Comparison of ENCODE assay signal across 19 cellular contexts in genomic region chr2:183088061-183088460, GRCh38. TPM values are rescaled to one million over a fixed set of nuclear protein-coding genes. Genes with fewer than 3 reads are reported as not detected.
A peak's percentile ranks its signal among the peaks of the same experiment; 100 is the strongest.
DNase-seq lines count a peak whose midpoint lies in the region; ATAC-seq, FAIRE-seq and TF ChIP-seq lines count a peak whose summit lies in the region.
"Had no signal": no experiment of that assay in that cellular context is flagged by ENCODE, and none has a peak within 500 bp of the region (broad histone marks: within the 10 kb centered on the region; RNA-seq: fewer than 3 reads in every experiment).

No MANE protein-coding gene starts in this region.

- no peaks in the 10 kb centered on the region for H3K27me3 ChIP-seq in body of pancreas
- no peaks in the 10 kb centered on the region for H3K27me3 ChIP-seq in hepatocyte
- H3K27me3 ChIP-seq: SJSA1 had no signal

- H3K36me3 ChIP-seq in HEK293 (ENCODE audit: control insufficient read depth in 2 of 2, insufficient read depth in 1 of 2, low read length in 2 of 2): peaks cover 0 to 6% of the 10 kb centered on the region in 2 experiments; a peak in 1 of 3 replicates
- no peaks in the 10 kb centered on the region for H3K36me3 ChIP-seq in body of pancreas (replicated peaks in 1 of 2; ENCODE audit: insufficient read depth in 1 of 2, low read depth in 2 of 2)
- H3K36me3 ChIP-seq in hepatocyte (replicated peaks; ENCODE audit: insufficient read depth, low read depth): no peaks in the 10 kb centered on the region
- H3K36me3 ChIP-seq: SJSA1 had no signal

- H2AFZ ChIP-seq in hepatocyte: no peak overlapping the region

- CTCF ChIA-PET in HEK293 (lab: Yijun Ruan, JAX): no interaction called here

- TF ChIP-seq POLR2A in body of pancreas (IDR thresholded peaks at IDR 0.05): no peak

- peak; percentile 15 for DNase-seq in DMS79 treated with DMSO at 0.1 percent for 48 hours (lab: John Stamatoyannopoulos, UW)
- no peak for DNase-seq in DMS79 (lab: John Stamatoyannopoulos, UW)
- DNase-seq in urothelium cell line (ENCODE audit: low spot score): no peak
- no peak for DNase-seq in body of pancreas
- no peak for DNase-seq in hepatocyte (ENCODE audit: low spot score)
- DNase-seq in activated gamma-delta T cell treated with Interleukin-2 at 50 U/mL for 16 hours: no peak
- DNase-seq: GDM1, Karpas-422, NCI-H1417 treated with DMSO at 0.1 percent for 48 hours, NCI-H1930, NCI-H345, NCI-H524 treated with DMSO at 0.1 percent for 48 hours, T-helper 17 cell had no signal

- H3K79me2 ChIP-seq in hepatocyte: no peaks in the 10 kb centered on the region

- H3K9me3 ChIP-seq in HEK293 (ENCODE audit: control insufficient read depth, insufficient read depth, low read depth, low read length): no peaks in the 10 kb centered on the region
- H3K9me3 ChIP-seq in body of pancreas: no peaks in the 10 kb centered on the region
- H3K9me3 ChIP-seq in hepatocyte (ENCODE audit: low read depth): no peaks in the 10 kb centered on the region
- H3K9me3 ChIP-seq: SJSA1 had no signal

- POLR2A ChIA-PET in HEK293 (lab: Yijun Ruan, JAX): no interaction called here

- no peak for TF ChIP-seq CTCF in HEK293 (tag by site-specific recombination; IDR thresholded peaks at IDR 0.05)
- TF ChIP-seq CTCF in body of pancreas (IDR thresholded peaks at IDR 0.05): no peak
- no peak for TF ChIP-seq CTCF in hepatocyte (IDR thresholded peaks at IDR 0.05; ENCODE audit: poor library complexity)

- peak; percentile 17 for FAIRE-seq in urothelium cell line (lab: Jason Lieb, UNC)
- FAIRE-seq: H54 had no signal

- WGBS in body of pancreas, 2 donors: 76 to 84% methylated on average over 3 of the region's 3 CpGs
- 90% methylated on average over 3 of the region's 3 CpGs for WGBS in hepatocyte (ENCODE audit: low lambda C conversion rate, missing lambda C conversion rate)

- no peaks in the 10 kb centered on the region for H3K4me1 ChIP-seq in HEK293 (ENCODE audit: control insufficient read depth, insufficient read depth, low read length)
- H3K4me1 ChIP-seq in body of pancreas: no peaks in the 10 kb centered on the region
- no peaks in the 10 kb centered on the region for H3K4me1 ChIP-seq in hepatocyte (ENCODE audit: insufficient read depth)
- H3K4me1 ChIP-seq: SJSA1 had no signal

- intact Hi-C loops in body of pancreas (cut with DNase I): no loop called here

- no peaks in the 10 kb centered on the region for H4K20me1 ChIP-seq in hepatocyte (ENCODE audit: insufficient read depth, poor library complexity, severe bottlenecking)

- H3K27ac ChIP-seq in HEK293 (ENCODE audit: extremely low read depth, low read depth, low read length) (no peak overlapping the region), body of pancreas (no peak overlapping the region), hepatocyte (no peak overlapping the region)
- H3K27ac ChIP-seq: 22Rv1, SJSA1 had no signal

- no peak overlapping the region for H3K4me3 ChIP-seq in HEK293 (ENCODE audit: low read depth, low read length)
- no peak overlapping the region for H3K4me3 ChIP-seq in body of pancreas
- no peak overlapping the region for H3K4me3 ChIP-seq in hepatocyte
- H3K4me3 ChIP-seq: SJSA1 had no signal

- H3K4me2 ChIP-seq in hepatocyte: no peak overlapping the region

- ATAC-seq in HG03159 (IDR thresholded peaks at IDR 0.05; ENCODE audit: unreplicated experiment): peak; percentile 58
- ATAC-seq in body of pancreas: no peak
- ATAC-seq: T-helper 17 cell had no signal

- H3K9me2 ChIP-seq in hepatocyte (replicated peaks; ENCODE audit: insufficient read depth): no peaks in the 10 kb centered on the region

TF ChIP-seq in HEK293, 187 proteins besides CTCF, POLR2A, EP300 and RAD21:
- TF ChIP-seq ZNF362 (tag by site-specific recombination; IDR thresholded peaks at IDR 0.05): peak; percentile 28; the same call in 1 of the 2 replicates
- no peak for TF ChIP-seq MEIS1 (CRISPR knock-in tag; IDR thresholded peaks at IDR 0.05; ENCODE audit: borderline replicate concordance)

RNA-seq across cellular contexts. Expression of gene DUSP19, which starts 9.5 kb away (rescaled TPM):
- 1 to 10 TPM; 1.6 to 2.0 TPM for total RNA-seq in body of pancreas
- 3.3 and 4.7 TPM in 2 replicates for total RNA-seq in hepatocyte
- 1.1 and 1.2 TPM in 2 replicates for polyA plus RNA-seq in hepatocyte

RNA-seq across cellular contexts. Expression of gene NUP35, which starts 36.2 kb away (rescaled TPM):
- total RNA-seq in body of pancreas (1 to 10 TPM; 4.0 to 6.2 TPM), hepatocyte (20.0 and 22.6 TPM in 2 replicates)
- 14.4 and 15.7 TPM in 2 replicates for polyA plus RNA-seq in hepatocyte

RNA-seq across cellular contexts. Expression of gene NCKAP1, which starts 49.8 kb away (rescaled TPM):
- total RNA-seq in body of pancreas (10 to 100 TPM; 19.8 to 59.9 TPM), hepatocyte (163 and 216 TPM in 2 replicates)
- 54.5 and 56.7 TPM in 2 replicates for polyA plus RNA-seq in hepatocyte
- polyA plus RNA-seq: CD14-positive monocyte had no signal
